In the genomic region with DNA sequence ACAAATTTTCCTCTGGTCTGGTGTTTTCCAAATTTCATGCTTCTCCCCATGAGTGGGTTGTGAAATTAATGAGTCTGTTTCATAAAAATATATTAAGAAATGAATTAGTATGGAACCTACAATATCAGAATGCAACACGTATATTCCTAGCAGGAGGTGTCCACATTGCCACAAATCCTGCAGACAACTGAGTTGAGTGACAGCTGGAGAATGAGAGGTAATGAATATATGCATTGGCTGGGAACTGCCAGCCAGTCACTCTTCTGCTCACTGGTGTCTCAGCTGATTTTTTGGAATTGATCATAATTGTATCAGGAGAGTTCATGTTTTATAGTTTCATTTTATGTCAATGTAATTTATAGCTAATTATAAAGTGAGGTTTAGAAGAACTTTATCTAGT, we compare ENCODE assay signal across 29 cellular contexts.
"Had no signal": no experiment of that assay in that cellular context is flagged by ENCODE, and none has a peak within 500 bp of the region (broad histone marks: within the 10 kb centered on the region; RNA-seq: fewer than 3 reads in every experiment).

No MANE protein-coding gene starts in this region.

- H3K4me1 ChIP-seq: adrenal gland, esophagus muscularis mucosa, foreskin keratinocyte, gastrocnemius medialis had no signal

- H3K27ac ChIP-seq: adrenal gland, body of pancreas, esophagus muscularis mucosa, foreskin keratinocyte, gastrocnemius medialis, heart left ventricle had no signal

- ATAC-seq: activated CD4-positive, alpha-beta T cell treated with anti-CD3 and anti-CD28 coated beads for 36 hours; activated CD8-positive, alpha-beta memory T cell treated with anti-CD3 and anti-CD28 coated beads, Interleukin-2, amount 10 ng/mL, durations not matched to agents 7 days and 5 days; activated CD8-positive, alpha-beta T cell treated with anti-CD3 and anti-CD28 coated beads, Interleukin-2, amount 10 ng/mL, durations not matched to agents 7 days and 5 days; activated naive CD8-positive, alpha-beta T cell treated with anti-CD3 and anti-CD28 coated beads, Interleukin-2, amount 50 U/mL, for 24 hours; body of pancreas; effector memory CD8-positive, alpha-beta T cell; foreskin keratinocyte; gastrocnemius medialis; heart left ventricle had no signal

- H3K9me3 ChIP-seq: body of pancreas, gastrocnemius medialis had no signal

- H3K27me3 ChIP-seq: body of pancreas had no signal

- H3K4me3 ChIP-seq: adrenal gland, body of pancreas, esophagus muscularis mucosa, gastrocnemius medialis, heart left ventricle had no signal

- H3K36me3 ChIP-seq: adrenal gland, esophagus muscularis mucosa, gastrocnemius medialis, heart left ventricle had no signal

- DNase-seq: activated CD4-positive, alpha-beta memory T cell treated with anti-CD3 and anti-CD28 coated beads for 36 hours; activated CD4-positive, alpha-beta T cell treated with anti-CD3 and anti-CD28 coated beads for 36 hours; activated CD4-positive, alpha-beta T cell treated with anti-CD3 and anti-CD28 coated beads, Interleukin-2, amount 10 ng/mL, durations not matched to agents 24 days and 14 days; activated CD4-positive, CD25-positive, alpha-beta regulatory T cell; activated CD4-positive, CD25-positive, alpha-beta regulatory T cell treated with anti-CD3 and anti-CD28 coated beads, Interleukin-2, amount 50 U/mL, for 72 hours; activated CD8-positive, alpha-beta memory T cell treated with anti-CD3 and anti-CD28 coated beads, Interleukin-2, amount 10 ng/mL, durations not matched to agents 7 days and 5 days; activated CD8-positive, alpha-beta memory T cell treated with anti-CD3 and anti-CD28 coated beads, Interleukin-2, amount 50 U/mL, for 4 hours; activated CD8-positive, alpha-beta T cell treated with anti-CD3 and anti-CD28 coated beads, Interleukin-2, amount 10 ng/mL, durations not matched to agents 7 days and 5 days; activated effector memory CD4-positive, alpha-beta T cell treated with anti-CD3 and anti-CD28 coated beads, Interleukin-2, amount 50 U/mL, for 16 hours; activated naive CD4-positive, alpha-beta T cell treated with anti-CD3 and anti-CD28 coated beads for 36 hours; activated naive CD8-positive, alpha-beta T cell treated with anti-CD3 and anti-CD28 coated beads for 36 hours; activated naive CD8-positive, alpha-beta T cell treated with anti-CD3 and anti-CD28 coated beads, Interleukin-2, amount 50 U/mL, for 24 hours; activated T-cell treated with anti-CD3 and anti-CD28 coated beads, Interleukin-2, amount 50 U/mL, for 1 hour; activated T-cell treated with anti-CD3 and anti-CD28 coated beads, Interleukin-2, amount 50 U/mL, for 48 hours; adrenal gland; amygdala; aorta; body of pancreas; cortex of kidney; dermis blood vessel endothelial cell; effector CD4-positive, alpha-beta T cell; effector memory CD8-positive, alpha-beta T cell; erythroblast; foreskin keratinocyte; gastrocnemius medialis; glutamatergic neuron; heart left ventricle; T-helper 2 cell had no signal
